In the genomic region with DNA sequence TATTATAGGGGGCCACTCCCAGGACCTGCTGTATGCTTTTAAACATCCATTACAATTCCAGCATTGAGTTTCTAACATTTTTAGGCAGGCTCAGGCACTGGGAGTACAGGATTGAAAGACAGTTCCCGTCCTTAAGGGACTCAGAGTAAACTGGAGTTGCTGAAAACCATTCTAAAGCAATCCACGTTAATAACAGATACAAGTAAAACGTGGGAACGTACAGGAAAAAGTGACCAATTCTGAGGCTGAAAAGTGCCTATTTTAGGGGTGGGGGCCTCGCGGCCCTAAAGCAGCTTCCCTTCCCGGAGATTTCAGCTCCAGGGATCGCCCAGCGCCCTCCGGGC, we compare ENCODE assay signal across 8 cellular contexts. TPM values are rescaled to one million over a fixed set of nuclear protein-coding genes. Genes with fewer than 3 reads are reported as not detected.
DNase-seq lines count a peak whose midpoint lies in the region; ATAC-seq and TF ChIP-seq lines count a peak whose summit lies in the region.

No MANE protein-coding gene starts in this region.

- intact Hi-C loops in mucosa of descending colon (cut with DNase I, micrococcal nuclease): no loop called here

- H3K4me3 ChIP-seq in ACC112 (ENCODE audit: low read depth, low read length): peak overlapping the region; percentile 95
- H3K4me3 ChIP-seq in mucosa of descending colon: peak overlapping the region; percentile 77

- peaks cover 12% of the 10 kb centered on the region for H3K36me3 Mint-ChIP-seq in central memory CD8-positive, alpha-beta T cell (ENCODE audit: insufficient read depth)

- no peaks in the 10 kb centered on the region for H3K27me3 ChIP-seq in ACC112 (ENCODE audit: insufficient read depth, low read length)

- peak overlapping the region; percentile 89 for H2AFZ ChIP-seq in ACC112 (ENCODE audit: low read length, unreplicated experiment)

- H3K4me3 Mint-ChIP-seq in central memory CD8-positive, alpha-beta T cell: peak overlapping the region; percentile 93

- no peaks in the 10 kb centered on the region for H3K9me3 ChIP-seq in KOPT-K1 (ENCODE audit: insufficient read depth, low read length, poor library complexity, severe bottlenecking)
- no peaks in the 10 kb centered on the region for H3K9me3 ChIP-seq in mucosa of descending colon

- peak overlapping the region; percentile 91 for H3K27ac Mint-ChIP-seq in central memory CD8-positive, alpha-beta T cell (ENCODE audit: low read depth)

- H3K36me3 ChIP-seq in ACC112 (ENCODE audit: insufficient read depth, low read length): no peaks in the 10 kb centered on the region
- no peaks in the 10 kb centered on the region for H3K36me3 ChIP-seq in KOPT-K1 (ENCODE audit: insufficient read depth, low read length)
- no peaks in the 10 kb centered on the region for H3K36me3 ChIP-seq in mucosa of descending colon (ENCODE audit: low read depth)

- H3K4me1 ChIP-seq in ACC112 (ENCODE audit: control insufficient read depth, insufficient read depth, low read length, unreplicated experiment): peaks cover 12% of the 10 kb centered on the region
- no peaks in the 10 kb centered on the region for H3K4me1 ChIP-seq in mucosa of descending colon (ENCODE audit: low read depth)

- peaks cover 13% of the 10 kb centered on the region for H3K4me1 Mint-ChIP-seq in central memory CD8-positive, alpha-beta T cell

- DNase-seq in central memory CD8-positive, alpha-beta T cell (ENCODE audit: low spot score in 2 of 2): no peak
- no peak for DNase-seq in mucosa of descending colon
- DNase-seq in hippocampal formation (lab: John Stamatoyannopoulos, UW): no peak
- DNase-seq in UCSD-AML1 (lab: John Stamatoyannopoulos, UW; ENCODE audit: unreplicated experiment): no peak
- no peak for DNase-seq in DMS79 (lab: John Stamatoyannopoulos, UW)
- no peak for DNase-seq in NCI-H748 (lab: John Stamatoyannopoulos, UW; ENCODE audit: unreplicated experiment)

- H3K79me2 ChIP-seq in ACC112 (ENCODE audit: control insufficient read depth, insufficient read depth, low read length, unreplicated experiment): peaks cover 37% of the 10 kb centered on the region

- H3K27me3 Mint-ChIP-seq in central memory CD8-positive, alpha-beta T cell: no peaks in the 10 kb centered on the region

- H3K27ac ChIP-seq in ACC112 (ENCODE audit: low read depth, low read length) (peak overlapping the region; percentile 90), KOPT-K1 (ENCODE audit: low read depth, low read length, poor library complexity, severe bottlenecking) (peak overlapping the region; percentile 78)

- no peaks in the 10 kb centered on the region for H3K9me3 Mint-ChIP-seq in central memory CD8-positive, alpha-beta T cell

- TF ChIP-seq CTCF in mucosa of descending colon (IDR thresholded peaks at IDR 0.05): no peak

- ATAC-seq in central memory CD8-positive, alpha-beta T cell (replicated peaks; ENCODE audit: extremely low read depth, poor library complexity, severe bottlenecking): no peak
- ATAC-seq in mucosa of descending colon: no peak

RNA-seq across cellular contexts. Expression of gene FER, which starts 0.3 kb away (rescaled TPM):
- total RNA-seq in mucosa of descending colon: 10 to 100 TPM; 12.8 to 44.0 (median 13.6) TPM
